Comparison of ENCODE assay signal across 8 cellular contexts in genomic region chr5:96703384-96703910, GRCh38. TPM values are rescaled to one million over a fixed set of nuclear protein-coding genes. Genes with fewer than 3 reads are reported as not detected.
DNase-seq lines count a peak whose midpoint lies in the region; ATAC-seq, FAIRE-seq and TF ChIP-seq lines count a peak whose summit lies in the region.

No MANE protein-coding gene starts in this region.

- no peaks in the 10 kb centered on the region for H3K4me1 ChIP-seq in BE2C

- H3K4me3 Mint-ChIP-seq in activated T-cell treated with anti-CD3 and anti-CD28 coated beads, Interleukin-2, amount 50 U/mL, for 72 hours = peak overlapping the region; percentile 94 to 96
- H3K4me3 Mint-ChIP-seq in stimulated activated effector memory CD8-positive, alpha-beta T cell treated with anti-CD3 and anti-CD28 coated beads, Interleukin-12 subunit alpha, Interleukin-12 subunit beta, amount 100 ng/mL, for 72 hours = peak overlapping the region; percentile 89

- no peak for DNase-seq in BE2C
- DNase-seq in activated T-cell treated with anti-CD3 and anti-CD28 coated beads, Interleukin-2, amount 50 U/mL, for 72 hours = no peak
- DNase-seq in stimulated activated effector memory CD8-positive, alpha-beta T cell treated with anti-CD3 and anti-CD28 coated beads, Interleukin-12 subunit alpha, Interleukin-12 subunit beta, amount 100 ng/mL, for 72 hours (ENCODE audit: low spot score in 2 of 2) = no peak
- no peak for DNase-seq in SIG-M5 (lab: John Stamatoyannopoulos, UW)
- DNase-seq in D721Med (ENCODE audit: insufficient read length, low spot score) = no peak

- FAIRE-seq in D721Med (lab: Jason Lieb, UNC) = no peak

- peaks cover 56% of the 10 kb centered on the region for H3K4me1 Mint-ChIP-seq in activated T-cell treated with anti-CD3 and anti-CD28 coated beads, Interleukin-2, amount 50 U/mL, for 72 hours (ENCODE audit: low read depth)
- H3K4me1 Mint-ChIP-seq in stimulated activated effector memory CD8-positive, alpha-beta T cell treated with anti-CD3 and anti-CD28 coated beads, Interleukin-12 subunit alpha, Interleukin-12 subunit beta, amount 100 ng/mL, for 72 hours = peaks cover 47% of the 10 kb centered on the region

- no peaks in the 10 kb centered on the region for H3K27me3 ChIP-seq in BE2C

- ATAC-seq in GM19025 (IDR thresholded peaks at IDR 0.05; ENCODE audit: low read depth, unreplicated experiment) = peak; percentile 59
- ATAC-seq in HG03135 (IDR thresholded peaks at IDR 0.05; ENCODE audit: unreplicated experiment) = peak; percentile 77
- peak; percentile 86 to 88 for ATAC-seq in activated T-cell treated with anti-CD3 and anti-CD28 coated beads, Interleukin-2, amount 50 U/mL, for 72 hours (replicated peaks in 1 of 2)
- no peak for ATAC-seq in stimulated activated effector memory CD8-positive, alpha-beta T cell treated with anti-CD3 and anti-CD28 coated beads, Interleukin-12 subunit alpha, Interleukin-12 subunit beta, amount 100 ng/mL, for 72 hours

- H3K4me3 ChIP-seq in BE2C (ENCODE audit: low read depth, low read length) = peak overlapping the region; percentile 86
- H3K4me3 ChIP-seq in iPS-18c (ENCODE audit: insufficient read depth, low read depth, low read length) = peak overlapping the region; percentile 88

- no peaks in the 10 kb centered on the region for H3K9me3 Mint-ChIP-seq in activated T-cell treated with anti-CD3 and anti-CD28 coated beads, Interleukin-2, amount 50 U/mL, for 72 hours
- no peaks in the 10 kb centered on the region for H3K9me3 Mint-ChIP-seq in stimulated activated effector memory CD8-positive, alpha-beta T cell treated with anti-CD3 and anti-CD28 coated beads, Interleukin-12 subunit alpha, Interleukin-12 subunit beta, amount 100 ng/mL, for 72 hours

- H3K36me3 ChIP-seq in BE2C = no peaks in the 10 kb centered on the region

- TF ChIP-seq CTCF in BE2C (IDR thresholded peaks at IDR 0.05; ENCODE audit: low read depth, low read length) (no peak), D721Med (IDR thresholded peaks at IDR 0.05; ENCODE audit: insufficient read depth, missing control alignments) (no peak)

- H3K27me3 Mint-ChIP-seq in activated T-cell treated with anti-CD3 and anti-CD28 coated beads, Interleukin-2, amount 50 U/mL, for 72 hours (ENCODE audit: low read depth) = no peaks in the 10 kb centered on the region

- H3K36me3 Mint-ChIP-seq in activated T-cell treated with anti-CD3 and anti-CD28 coated beads, Interleukin-2, amount 50 U/mL, for 72 hours (ENCODE audit: insufficient read depth in 2 of 2) = peaks cover 0 to 2% of the 10 kb centered on the region in 2 donors
- H3K36me3 Mint-ChIP-seq in stimulated activated effector memory CD8-positive, alpha-beta T cell treated with anti-CD3 and anti-CD28 coated beads, Interleukin-12 subunit alpha, Interleukin-12 subunit beta, amount 100 ng/mL, for 72 hours = peaks cover 17% of the 10 kb centered on the region

- peak overlapping the region; percentile 96 for H3K27ac Mint-ChIP-seq in activated T-cell treated with anti-CD3 and anti-CD28 coated beads, Interleukin-2, amount 50 U/mL, for 72 hours
- H3K27ac Mint-ChIP-seq in stimulated activated effector memory CD8-positive, alpha-beta T cell treated with anti-CD3 and anti-CD28 coated beads, Interleukin-12 subunit alpha, Interleukin-12 subunit beta, amount 100 ng/mL, for 72 hours = peak overlapping the region; percentile 94

- H3K9me3 ChIP-seq in BE2C = no peaks in the 10 kb centered on the region
- no peaks in the 10 kb centered on the region for H3K9me3 ChIP-seq in iPS-18c (ENCODE audit: control insufficient read depth, insufficient read depth, low read length)

RNA-seq across cellular contexts. Expression of gene CAST, which starts 41.3 kb away (rescaled TPM):
- polyA plus RNA-seq in BE2C (2012; ENCODE audit: insufficient read depth, insufficient read length, low read depth) = 27.5 TPM
- 100 to 1,000 TPM; 120 to 163 TPM for total RNA-seq in activated T-cell treated with anti-CD3 and anti-CD28 coated beads, Interleukin-2, amount 50 U/mL, for 72 hours
